8 cellular contexts compared by ENCODE assay signal in the genomic region with DNA sequence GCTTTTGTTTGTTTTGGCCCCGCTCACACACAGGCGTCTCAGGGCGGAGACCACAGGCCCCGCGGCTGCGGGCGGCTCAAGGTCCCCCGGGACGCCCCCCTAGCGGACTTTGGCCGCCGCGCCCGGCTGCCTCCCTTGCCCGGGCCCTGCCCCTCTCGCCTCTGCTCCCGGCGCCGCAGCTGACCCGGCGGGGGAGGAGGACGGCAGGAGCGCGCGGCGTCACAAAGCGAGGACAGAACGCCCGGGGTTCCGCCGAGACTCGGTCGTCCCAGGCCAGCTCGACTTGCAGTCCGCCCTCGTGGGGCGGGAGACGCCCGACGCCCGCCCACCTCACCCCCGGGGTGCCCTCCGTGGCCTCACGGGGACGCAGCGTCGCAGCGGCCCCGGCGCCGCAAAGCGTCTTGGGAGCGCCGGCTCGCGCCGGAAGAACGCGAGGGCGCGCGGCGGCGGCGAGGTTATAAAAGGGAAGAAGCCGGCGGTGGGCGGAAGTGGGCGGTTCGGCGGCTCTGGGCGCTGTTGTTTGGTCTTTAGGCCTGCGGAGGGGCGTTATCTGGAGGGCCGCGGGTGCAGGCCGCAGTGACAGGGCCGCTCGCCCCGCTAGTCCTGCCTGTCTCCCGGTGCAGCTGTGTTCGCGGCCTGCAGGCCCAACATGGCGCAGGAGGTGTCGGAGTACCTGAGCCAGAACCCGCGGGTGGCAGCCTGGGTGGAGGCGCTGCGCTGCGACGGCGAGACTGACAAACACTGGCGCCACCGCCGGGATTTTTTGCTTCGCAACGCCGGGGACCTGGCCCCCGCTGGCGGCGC. TPM values are rescaled to one million over a fixed set of nuclear protein-coding genes. Genes with fewer than 3 reads are reported as not detected.
DNase-seq lines count a peak whose midpoint lies in the region; ATAC-seq and TF ChIP-seq lines count a peak whose summit lies in the region.

A gene with protein sequence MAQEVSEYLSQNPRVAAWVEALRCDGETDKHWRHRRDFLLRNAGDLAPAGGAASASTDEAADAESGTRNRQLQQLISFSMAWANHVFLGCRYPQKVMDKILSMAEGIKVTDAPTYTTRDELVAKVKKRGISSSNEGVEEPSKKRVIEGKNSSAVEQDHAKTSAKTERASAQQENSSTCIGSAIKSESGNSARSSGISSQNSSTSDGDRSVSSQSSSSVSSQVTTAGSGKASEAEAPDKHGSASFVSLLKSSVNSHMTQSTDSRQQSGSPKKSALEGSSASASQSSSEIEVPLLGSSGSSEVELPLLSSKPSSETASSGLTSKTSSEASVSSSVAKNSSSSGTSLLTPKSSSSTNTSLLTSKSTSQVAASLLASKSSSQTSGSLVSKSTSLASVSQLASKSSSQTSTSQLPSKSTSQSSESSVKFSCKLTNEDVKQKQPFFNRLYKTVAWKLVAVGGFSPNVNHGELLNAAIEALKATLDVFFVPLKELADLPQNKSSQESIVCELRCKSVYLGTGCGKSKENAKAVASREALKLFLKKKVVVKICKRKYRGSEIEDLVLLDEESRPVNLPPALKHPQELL (plus strand): TSS at position 488 of the 804 bp plus-strand sequence. CDS start 162 bp downstream, at position 650.

- intact Hi-C loops in adrenal gland (cut with DNase I) (no loop called here), heart left ventricle (cut with DNase I) (loop anchor here in 3 of 10 donors (1.0 to 10.0 kb wide), 4 partner anchors 60 to 1290 kb away; partner anchors contain the start of genes CENPU (in 1 of the 3) and ING2 (in 1 of the 3)), posterior vena cava (cut with DNase I) (loop anchor here in 1 of 2 donors (10.0 kb wide), 1 partner anchor 60 kb away; the partner anchor contains the start of gene ING2)

- H3K4me3 ChIP-seq in adrenal gland (peak within 1 kb of the TSS; percentile 64 to 99 (median 78)), heart left ventricle (peak within 1 kb of the TSS; percentile 70 to 98 (median 90)), upper lobe of left lung (peak within 1 kb of the TSS; percentile 73 to 95 (median 93))

- ATAC-seq in HG02884 (IDR thresholded peaks at IDR 0.05; ENCODE audit: unreplicated experiment), result peak; percentile 78
- peak; percentile 87 to 96 (median 94) for ATAC-seq in heart left ventricle
- peak; percentile 96 for ATAC-seq in upper lobe of left lung (ENCODE audit: low FRiP score in 2 of 2)

- TF ChIP-seq POLR2A in GM15510 (IDR thresholded peaks at IDR 0.05; ENCODE audit: borderline replicate concordance, extremely low read depth, insufficient read length), result peak; percentile 88
- TF ChIP-seq POLR2A in adrenal gland (IDR thresholded peaks at IDR 0.05), result peak; percentile 98 to 99
- TF ChIP-seq POLR2A in heart left ventricle (IDR thresholded peaks at IDR 0.05), result peak in 1 of 2 donors; percentile 99
- TF ChIP-seq POLR2A in upper lobe of left lung (IDR thresholded peaks at IDR 0.05), result peak; percentile 71 to 98 (median 91)

- no peaks in the 10 kb centered on the region for H3K27me3 ChIP-seq in adrenal gland
- no peaks in the 10 kb centered on the region for H3K27me3 ChIP-seq in heart left ventricle
- H3K27me3 ChIP-seq in upper lobe of left lung, result no peaks in the 10 kb centered on the region

- DNase-seq in NCI-H146 treated with DMSO at 0.1 percent for 48 hours (lab: John Stamatoyannopoulos, UW; ENCODE audit: unreplicated experiment) (peak; percentile 92), T-helper 1 cell (peak; percentile 87 to 96 (median 91)), adrenal gland (peak; percentile 91 to 96 (median 93)), heart left ventricle (peak; percentile 94 to 97 (median 95)), posterior vena cava (ENCODE audit: low spot score) (peak; percentile 98), upper lobe of left lung (peak; percentile 93 to 99)

- H3K9me3 ChIP-seq in adrenal gland (replicated peaks in 1 of 3) (no peaks in the 10 kb centered on the region), heart left ventricle (no peaks in the 10 kb centered on the region), upper lobe of left lung (no peaks in the 10 kb centered on the region)

- H3K27ac ChIP-seq in adrenal gland (peak within 1 kb of the TSS; percentile 91 to 99 (median 97)), heart left ventricle (peak within 1 kb of the TSS; percentile 97 to 99 (median 99)), upper lobe of left lung (peak within 1 kb of the TSS; percentile 92 to 98 (median 97))

- TF ChIP-seq CTCF in adrenal gland (IDR thresholded peaks at IDR 0.05) (peak in 4 of 6 experiments; percentile 9 to 15 (median 10)), heart left ventricle (IDR thresholded peaks at IDR 0.05) (peak in 6 of 12 donors; percentile 5 to 40 (median 14)), upper lobe of left lung (IDR thresholded peaks at IDR 0.05) (peak in 2 of 6 experiments; percentile 32 to 41)

- peak in 1 of 4 donors; percentile 21 for TF ChIP-seq EP300 in upper lobe of left lung (IDR thresholded peaks at IDR 0.05)

- WGBS in adrenal gland, 4 donors, result 0% methylated on average over 83 to 101 of the region's 101 CpGs; no CpG with 5 or more reads in 1 of the 4 donors
- 0 to 1% (median 0%) methylated on average over 44 to 101 of the region's 101 CpGs for WGBS in heart left ventricle, 4 donors
- WGBS in upper lobe of left lung, 2 donors, result 0% methylated on average over 5 to 50 of the region's 101 CpGs

- peaks cover 13 to 36% of the 10 kb centered on the region in 2 donors for H3K4me1 ChIP-seq in adrenal gland (replicated peaks in 1 of 2)
- H3K4me1 ChIP-seq in heart left ventricle, result peaks cover 8 to 54% (median 40%) of the 10 kb centered on the region in 12 donors
- H3K4me1 ChIP-seq in upper lobe of left lung, result peaks cover 22 to 47% (median 37%) of the 10 kb centered on the region in 4 donors

- peaks cover 0 to 22% of the 10 kb centered on the region in 2 donors for H3K36me3 ChIP-seq in adrenal gland (replicated peaks in 1 of 2)
- H3K36me3 ChIP-seq in heart left ventricle, result peaks cover 0 to 37% (median 36%) of the 10 kb centered on the region in 9 donors
- H3K36me3 ChIP-seq in upper lobe of left lung, result peaks cover 15 to 34% (median 17%) of the 10 kb centered on the region in 4 donors

RNA-seq across cellular contexts. Expression of the gene that starts here (rescaled TPM):
- 10 to 100 TPM; 11.5 to 24.4 (median 16.0) TPM for total RNA-seq in adrenal gland
- 10 to 100 TPM in 2 of 3 donors, 1 to 10 TPM in 1; 8.6 to 14.4 (median 10.5) TPM for polyA plus RNA-seq in adrenal gland
- 10 to 100 TPM in 4 of 9 donors, 1 to 10 TPM in 5; 8.0 to 12.5 (median 9.7) TPM for total RNA-seq in heart left ventricle
- 1 to 10 TPM; 5.3 to 6.9 TPM for polyA plus RNA-seq in heart left ventricle
- total RNA-seq in posterior vena cava, result 10 to 100 TPM; 10.8 to 11.0 TPM
- total RNA-seq in upper lobe of left lung, result 10 to 100 TPM in 5 of 6 donors, 1 to 10 TPM in 1; 7.8 to 25.7 (median 15.6) TPM

Comparison
In these comparisons a context has a peak if more than half of its experiments do, and no peak if none do; other contexts are left out.
1. Peak in every context shown above with its lines: DNase-seq, ATAC-seq, H3K4me3 ChIP-seq and H3K27ac ChIP-seq.